Comparison of ENCODE assay signal across 8 cellular contexts in genomic region chr12:131831021-131831571, GRCh38. TPM values are rescaled to one million over a fixed set of nuclear protein-coding genes. Genes with fewer than 3 reads are reported as not detected.
DNase-seq lines count a peak whose midpoint lies in the region; ATAC-seq and TF ChIP-seq lines count a peak whose summit lies in the region.

No MANE protein-coding gene starts in this region.

- H3K36me3 ChIP-seq in esophagus (ENCODE audit: control insufficient read depth in 2 of 2, insufficient read depth in 2 of 2, low read length in 1 of 2) (no peaks in the 10 kb centered on the region), neuronal stem cell (replicated peaks in 1 of 2; ENCODE audit: control insufficient read depth in 2 of 2, insufficient read depth in 2 of 2, low read length in 2 of 2) (no peaks in the 10 kb centered on the region)

- DNase-seq in activated CD8-positive, alpha-beta memory T cell treated with anti-CD3 and anti-CD28 coated beads, Interleukin-2, amount 50 U/mL, for 4 hours = peak; percentile 44
- DNase-seq in activated CD8-positive, alpha-beta memory T cell treated with anti-CD3 and anti-CD28 coated beads, Interleukin-2, amount 50 U/mL, for 48 hours = no peak
- DNase-seq in neuronal stem cell (ENCODE audit: low spot score) (no peak), GM19238 (ENCODE audit: insufficient read length, low spot score) (no peak), NOMO-1 (lab: John Stamatoyannopoulos, UW; ENCODE audit: unreplicated experiment in 2 of 2) (no peak)

- H3K4me2 ChIP-seq in neuronal stem cell (ENCODE audit: insufficient read depth, low read length, poor library complexity, severe bottlenecking) = peak overlapping the region; percentile 91

- H3K27me3 ChIP-seq in esophagus (ENCODE audit: control insufficient read depth in 1 of 2, insufficient read depth in 2 of 2, low read length in 2 of 2) = peaks cover 0 to 3% of the 10 kb centered on the region in 2 donors
- peaks cover 3 to 26% (median 12%) of the 10 kb centered on the region in 3 experiments for H3K27me3 ChIP-seq in neuronal stem cell (ENCODE audit: control insufficient read depth in 3 of 3, insufficient read depth in 3 of 3, low read depth in 1 of 3, low read length in 3 of 3)

- H2AFZ ChIP-seq in neuronal stem cell (ENCODE audit: low read length) = peak overlapping the region; percentile 92

- no peak for ATAC-seq in GM19035 (IDR thresholded peaks at IDR 0.05; ENCODE audit: unreplicated experiment)

- H3K9me3 ChIP-seq in esophagus (ENCODE audit: control insufficient read depth in 2 of 2, insufficient read depth in 1 of 2, low read depth in 1 of 2, low read length in 1 of 2) = no peaks in the 10 kb centered on the region
- no peaks in the 10 kb centered on the region for H3K9me3 ChIP-seq in neuronal stem cell (replicated peaks in 1 of 2; ENCODE audit: control insufficient read depth in 2 of 2, insufficient read depth in 1 of 2, low read depth in 1 of 2, low read length in 2 of 2)

- no peak for TF ChIP-seq CTCF in VCaP (conservative IDR thresholded peaks at IDR 0.05)

- H3K27ac ChIP-seq in VCaP (peak overlapping the region; percentile 68), esophagus (ENCODE audit: low read depth in 2 of 2, low read length in 1 of 2) (peak overlapping the region; percentile 8 to 11), neuronal stem cell (replicated peaks; ENCODE audit: low read length) (no peak overlapping the region)

- H4K91ac ChIP-seq in neuronal stem cell (ENCODE audit: low read depth, low read length, poor library complexity) = peak overlapping the region; percentile 64

- H3K4me1 ChIP-seq in esophagus (ENCODE audit: control insufficient read depth in 2 of 2, insufficient read depth in 2 of 2, low read length in 1 of 2) (peaks cover 6 to 20% of the 10 kb centered on the region in 2 donors), neuronal stem cell (ENCODE audit: control insufficient read depth in 2 of 2, insufficient read depth in 1 of 2, low read depth in 1 of 2, low read length in 2 of 2) (peaks cover 17 to 28% of the 10 kb centered on the region in 2 donors)

- no peak overlapping the region for H3K4ac ChIP-seq in neuronal stem cell (ENCODE audit: low read length)

- H3K9ac ChIP-seq in neuronal stem cell (ENCODE audit: low read depth, low read length, poor library complexity) = peak overlapping the region; percentile 90

- peaks cover 4% of the 10 kb centered on the region for H3K79me1 ChIP-seq in neuronal stem cell (ENCODE audit: low read depth, low read length)

- peak overlapping the region; percentile 98 for H3K18ac ChIP-seq in neuronal stem cell (ENCODE audit: low read length)

- H2BK5ac ChIP-seq in neuronal stem cell (ENCODE audit: low read length) = no peak overlapping the region

- H3K23ac ChIP-seq in neuronal stem cell (ENCODE audit: low read depth, low read length, poor library complexity) = peak overlapping the region; percentile 75

- peak overlapping the region; percentile 86 for H2BK12ac ChIP-seq in neuronal stem cell (ENCODE audit: low read length)

- peak overlapping the region; percentile 47 for H3K14ac ChIP-seq in neuronal stem cell (ENCODE audit: low read length)

- H3K4me3 ChIP-seq in esophagus (ENCODE audit: low read depth in 1 of 2, low read length in 2 of 2) (peak overlapping the region; percentile 35 to 53), neuronal stem cell (ENCODE audit: low read length in 2 of 2) (peak overlapping the region; percentile 75 to 77)

- 1 to 4% methylated on average over 19 to 25 of the region's 25 CpGs for WGBS in esophagus, 2 donors
- no CpG with 5 or more reads among the region's 25 CpGs for WGBS in neuronal stem cell (ENCODE audit: extremely low coverage in 2 of 2, insufficient read length in 2 of 2, insufficient replicate concordance in 1 of 2), 2 donors

- peak overlapping the region; percentile 99 for H2BK15ac ChIP-seq in neuronal stem cell (ENCODE audit: low read length)

- peak overlapping the region; percentile 98 for H2AK5ac ChIP-seq in neuronal stem cell (ENCODE audit: low read depth, low read length)

- no peak overlapping the region for H2BK120ac ChIP-seq in neuronal stem cell (ENCODE audit: low read depth, low read length)

- H4K8ac ChIP-seq in neuronal stem cell (ENCODE audit: low read depth, low read length) = no peak overlapping the region

RNA-seq across cellular contexts. Expression of gene MMP17, which starts 2.9 kb away (rescaled TPM):
- 1 to 10 TPM; 1.8 to 2.0 TPM for polyA plus RNA-seq in esophagus
- 4.2 TPM for polyA plus RNA-seq in neuronal stem cell (2013, experiment 1 of 2)
- polyA plus RNA-seq in neuronal stem cell (2013, experiment 2 of 2) = 3.8 TPM
